Comparison of ENCODE assay signal across 1 cellular context in the genomic region with DNA sequence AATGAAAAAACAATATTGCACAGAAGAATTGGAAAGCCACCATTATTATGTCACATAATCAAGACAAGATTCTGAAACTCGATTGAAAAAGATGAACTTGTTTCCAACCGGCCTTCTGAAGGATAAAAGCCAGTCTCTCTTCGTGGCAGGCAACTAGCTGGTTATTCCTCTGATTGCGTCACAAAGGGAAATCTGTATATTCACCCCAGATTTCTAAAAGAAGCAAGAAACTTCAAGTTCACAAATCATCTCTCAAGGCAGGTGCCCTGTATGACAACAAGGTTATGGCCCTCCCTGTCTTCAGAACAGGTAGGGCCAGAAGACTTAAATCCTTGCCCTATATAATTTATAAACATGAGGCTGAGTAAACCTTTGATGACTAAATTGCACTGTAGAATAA.
TF ChIP-seq lines count a peak whose summit lies in the region.

No MANE protein-coding gene starts in this region.

TF ChIP-seq in GM23338, 12 proteins besides CTCF, POLR2A, EP300 and RAD21 (continued from another document):
- TF ChIP-seq, protein P1, sequence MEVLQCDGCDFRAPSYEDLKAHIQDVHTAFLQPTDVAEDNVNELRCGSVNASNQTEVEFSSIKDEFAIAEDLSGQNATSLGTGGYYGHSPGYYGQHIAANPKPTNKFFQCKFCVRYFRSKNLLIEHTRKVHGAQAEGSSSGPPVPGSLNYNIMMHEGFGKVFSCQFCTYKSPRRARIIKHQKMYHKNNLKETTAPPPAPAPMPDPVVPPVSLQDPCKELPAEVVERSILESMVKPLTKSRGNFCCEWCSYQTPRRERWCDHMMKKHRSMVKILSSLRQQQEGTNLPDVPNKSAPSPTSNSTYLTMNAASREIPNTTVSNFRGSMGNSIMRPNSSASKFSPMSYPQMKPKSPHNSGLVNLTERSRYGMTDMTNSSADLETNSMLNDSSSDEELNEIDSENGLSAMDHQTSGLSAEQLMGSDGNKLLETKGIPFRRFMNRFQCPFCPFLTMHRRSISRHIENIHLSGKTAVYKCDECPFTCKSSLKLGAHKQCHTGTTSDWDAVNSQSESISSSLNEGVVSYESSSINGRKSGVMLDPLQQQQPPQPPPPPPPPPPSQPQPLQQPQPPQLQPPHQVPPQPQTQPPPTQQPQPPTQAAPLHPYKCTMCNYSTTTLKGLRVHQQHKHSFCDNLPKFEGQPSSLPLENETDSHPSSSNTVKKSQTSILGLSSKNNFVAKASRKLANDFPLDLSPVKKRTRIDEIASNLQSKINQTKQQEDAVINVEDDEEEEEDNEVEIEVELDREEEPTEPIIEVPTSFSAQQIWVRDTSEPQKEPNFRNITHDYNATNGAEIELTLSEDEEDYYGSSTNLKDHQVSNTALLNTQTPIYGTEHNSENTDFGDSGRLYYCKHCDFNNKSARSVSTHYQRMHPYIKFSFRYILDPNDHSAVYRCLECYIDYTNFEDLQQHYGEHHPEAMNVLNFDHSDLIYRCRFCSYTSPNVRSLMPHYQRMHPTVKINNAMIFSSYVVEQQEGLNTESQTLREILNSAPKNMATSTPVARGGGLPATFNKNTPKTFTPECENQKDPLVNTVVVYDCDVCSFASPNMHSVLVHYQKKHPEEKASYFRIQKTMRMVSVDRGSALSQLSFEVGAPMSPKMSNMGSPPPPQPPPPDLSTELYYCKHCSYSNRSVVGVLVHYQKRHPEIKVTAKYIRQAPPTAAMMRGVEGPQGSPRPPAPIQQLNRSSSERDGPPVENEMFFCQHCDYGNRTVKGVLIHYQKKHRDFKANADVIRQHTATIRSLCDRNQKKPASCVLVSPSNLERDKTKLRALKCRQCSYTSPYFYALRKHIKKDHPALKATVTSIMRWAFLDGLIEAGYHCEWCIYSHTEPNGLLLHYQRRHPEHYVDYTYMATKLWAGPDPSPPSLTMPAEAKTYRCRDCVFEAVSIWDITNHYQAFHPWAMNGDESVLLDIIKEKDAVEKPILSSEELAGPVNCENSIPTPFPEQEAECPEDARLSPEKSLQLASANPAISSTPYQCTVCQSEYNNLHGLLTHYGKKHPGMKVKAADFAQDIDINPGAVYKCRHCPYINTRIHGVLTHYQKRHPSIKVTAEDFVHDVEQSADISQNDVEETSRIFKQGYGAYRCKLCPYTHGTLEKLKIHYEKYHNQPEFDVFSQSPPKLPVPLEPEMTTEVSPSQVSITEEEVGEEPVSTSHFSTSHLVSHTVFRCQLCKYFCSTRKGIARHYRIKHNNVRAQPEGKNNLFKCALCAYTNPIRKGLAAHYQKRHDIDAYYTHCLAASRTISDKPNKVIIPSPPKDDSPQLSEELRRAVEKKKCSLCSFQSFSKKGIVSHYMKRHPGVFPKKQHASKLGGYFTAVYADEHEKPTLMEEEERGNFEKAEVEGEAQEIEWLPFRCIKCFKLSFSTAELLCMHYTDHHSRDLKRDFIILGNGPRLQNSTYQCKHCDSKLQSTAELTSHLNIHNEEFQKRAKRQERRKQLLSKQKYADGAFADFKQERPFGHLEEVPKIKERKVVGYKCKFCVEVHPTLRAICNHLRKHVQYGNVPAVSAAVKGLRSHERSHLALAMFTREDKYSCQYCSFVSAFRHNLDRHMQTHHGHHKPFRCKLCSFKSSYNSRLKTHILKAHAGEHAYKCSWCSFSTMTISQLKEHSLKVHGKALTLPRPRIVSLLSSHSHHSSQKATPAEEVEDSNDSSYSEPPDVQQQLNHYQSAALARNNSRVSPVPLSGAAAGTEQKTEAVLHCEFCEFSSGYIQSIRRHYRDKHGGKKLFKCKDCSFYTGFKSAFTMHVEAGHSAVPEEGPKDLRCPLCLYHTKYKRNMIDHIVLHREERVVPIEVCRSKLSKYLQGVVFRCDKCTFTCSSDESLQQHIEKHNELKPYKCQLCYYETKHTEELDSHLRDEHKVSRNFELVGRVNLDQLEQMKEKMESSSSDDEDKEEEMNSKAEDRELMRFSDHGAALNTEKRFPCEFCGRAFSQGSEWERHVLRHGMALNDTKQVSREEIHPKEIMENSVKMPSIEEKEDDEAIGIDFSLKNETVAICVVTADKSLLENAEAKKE (CRISPR knock-in tag; IDR thresholded peaks at IDR 0.05), result no peak
- TF ChIP-seq, protein P2, sequence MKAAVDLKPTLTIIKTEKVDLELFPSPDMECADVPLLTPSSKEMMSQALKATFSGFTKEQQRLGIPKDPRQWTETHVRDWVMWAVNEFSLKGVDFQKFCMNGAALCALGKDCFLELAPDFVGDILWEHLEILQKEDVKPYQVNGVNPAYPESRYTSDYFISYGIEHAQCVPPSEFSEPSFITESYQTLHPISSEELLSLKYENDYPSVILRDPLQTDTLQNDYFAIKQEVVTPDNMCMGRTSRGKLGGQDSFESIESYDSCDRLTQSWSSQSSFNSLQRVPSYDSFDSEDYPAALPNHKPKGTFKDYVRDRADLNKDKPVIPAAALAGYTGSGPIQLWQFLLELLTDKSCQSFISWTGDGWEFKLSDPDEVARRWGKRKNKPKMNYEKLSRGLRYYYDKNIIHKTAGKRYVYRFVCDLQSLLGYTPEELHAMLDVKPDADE (IDR thresholded peaks at IDR 0.05), result no peak
- TF ChIP-seq EZH2 (IDR thresholded peaks at IDR 0.05; ENCODE audit: low read depth, unreplicated experiment) (no peak), NANOG (IDR thresholded peaks at IDR 0.05; ENCODE audit: borderline replicate concordance) (no peak), JUNB (IDR thresholded peaks at IDR 0.05; ENCODE audit: unreplicated experiment) (no peak), POLR2AphosphoS5 (IDR thresholded peaks at IDR 0.05; ENCODE audit: low read depth) (no peak)
